In genomic region chr4:153472122-153473037, GRCh38 we compare ENCODE assay signal across 8 cellular contexts. TPM values are rescaled to one million over a fixed set of nuclear protein-coding genes. Genes with fewer than 3 reads are reported as not detected.
DNase-seq lines count a peak whose midpoint lies in the region; ATAC-seq and TF ChIP-seq lines count a peak whose summit lies in the region.

No MANE protein-coding gene starts in this region.

- peaks cover 43% of the 10 kb centered on the region for H3K36me3 Mint-ChIP-seq in activated CD8-positive, alpha-beta memory T cell treated with anti-CD3 and anti-CD28 coated beads, Interleukin-2, amount 10 ng/mL, durations not matched to agents 7 days and 5 days

- H3K4me3 ChIP-seq in OCI-LY1 (ENCODE audit: low read depth, low read length, poor library complexity, severe bottlenecking) (peak overlapping the region; percentile 95), thyroid gland (replicated peaks in 1 of 3) (no peak overlapping the region)

- H3K27me3 ChIP-seq in OCI-LY1 (ENCODE audit: insufficient read depth, low read length) (no peaks in the 10 kb centered on the region), thyroid gland (no peaks in the 10 kb centered on the region)

- no peaks in the 10 kb centered on the region for H3K9me3 Mint-ChIP-seq in activated CD8-positive, alpha-beta memory T cell treated with anti-CD3 and anti-CD28 coated beads, Interleukin-2, amount 10 ng/mL, durations not matched to agents 7 days and 5 days (ENCODE audit: low read depth)

- CTCF ChIA-PET in activated CD8-positive, alpha-beta memory T cell treated with anti-CD3 and anti-CD28 coated beads, Interleukin-2, amount 10 ng/mL, durations not matched to agents 7 days and 5 days (lab: Charles Lee), result interaction anchor here (1.3 kb wide), 1 partner anchor 14 kb away, joined by 3 read pairs; no protein-coding TSS in a partner anchor
- CTCF ChIA-PET in HEK293T (lab: Yijun Ruan, JAX), result no interaction called here

- no peaks in the 10 kb centered on the region for H3K9me2 ChIP-seq in OCI-LY1 (ENCODE audit: low read depth, low read length)

- TF ChIP-seq CTCF in OCI-LY1 (IDR thresholded peaks at IDR 0.05; ENCODE audit: low read length) (no peak), thyroid gland (IDR thresholded peaks at IDR 0.05) (no peak)

- POLR2A ChIA-PET in HEK293T (lab: Yijun Ruan, JAX), result no interaction called here

- H3K27me3 Mint-ChIP-seq in activated CD8-positive, alpha-beta memory T cell treated with anti-CD3 and anti-CD28 coated beads, Interleukin-2, amount 10 ng/mL, durations not matched to agents 7 days and 5 days, result no peaks in the 10 kb centered on the region

- peaks cover 100% of the 10 kb centered on the region for H3K79me2 ChIP-seq in OCI-LY1 (ENCODE audit: insufficient read depth, low read length)

- no peaks in the 10 kb centered on the region for H4K20me1 ChIP-seq in OCI-LY1 (ENCODE audit: insufficient read depth, low read length)

- H3F3A ChIP-seq in OCI-LY1 (ENCODE audit: insufficient read depth, low read length), result no peaks in the 10 kb centered on the region

- H3K9ac ChIP-seq in OCI-LY1 (ENCODE audit: low read length), result peak overlapping the region; percentile 38; the same call in 1 of the 2 replicates

- no peak for TF ChIP-seq POLR2A in thyroid gland (IDR thresholded peaks at IDR 0.05)

- H3K27ac ChIP-seq in OCI-LY1 (ENCODE audit: low read depth, low read length, poor library complexity, severe bottlenecking) (peak overlapping the region; percentile 84), thyroid gland (no peak overlapping the region)

- H2AFZ ChIP-seq in OCI-LY1 (ENCODE audit: low read length), result no peak overlapping the region

- H3K4me1 Mint-ChIP-seq in activated CD8-positive, alpha-beta memory T cell treated with anti-CD3 and anti-CD28 coated beads, Interleukin-2, amount 10 ng/mL, durations not matched to agents 7 days and 5 days, result peaks cover 66% of the 10 kb centered on the region

- no peaks in the 10 kb centered on the region for H3K9me3 ChIP-seq in OCI-LY1 (ENCODE audit: low read length)
- H3K9me3 ChIP-seq in thyroid gland, result no peaks in the 10 kb centered on the region

- no peak for ATAC-seq in activated CD8-positive, alpha-beta memory T cell treated with anti-CD3 and anti-CD28 coated beads, Interleukin-2, amount 10 ng/mL, durations not matched to agents 7 days and 5 days
- peak; percentile 43 for ATAC-seq in HG02763 (IDR thresholded peaks at IDR 0.05; ENCODE audit: unreplicated experiment)
- peak; percentile 40 for ATAC-seq in stimulated activated naive CD8-positive, alpha-beta T cell treated with anti-CD3 and anti-CD28 coated beads, Interleukin-15, Interleukin-2, amounts not matched to agents 100 U/mL and 50 U/mL, for 24 hours

- H3K4me2 ChIP-seq in OCI-LY1 (ENCODE audit: low read length), result peak overlapping the region; percentile 85

- intact Hi-C loops in thyroid gland (cut with DNase I), result no loop called here

- H3K36me3 ChIP-seq in OCI-LY1 (ENCODE audit: insufficient read depth, low read length), result peaks cover 100% of the 10 kb centered on the region
- no peaks in the 10 kb centered on the region for H3K36me3 ChIP-seq in thyroid gland

- no peak for DNase-seq in activated CD8-positive, alpha-beta memory T cell treated with anti-CD3 and anti-CD28 coated beads, Interleukin-2, amount 10 ng/mL, durations not matched to agents 7 days and 5 days
- no peak for DNase-seq in activated CD8-positive, alpha-beta memory T cell treated with anti-CD3 and anti-CD28 coated beads, Interleukin-2, amount 50 U/mL, for 4 hours
- DNase-seq in stimulated activated naive CD8-positive, alpha-beta T cell treated with anti-CD3 and anti-CD28 coated beads, Interleukin-15, Interleukin-2, amounts not matched to agents 100 U/mL and 50 U/mL, for 24 hours, result peak; percentile 38
- DNase-seq in thyroid gland (no peak), HEK293T (ENCODE audit: extremely low spot score) (no peak)
- DNase-seq in activated effector memory CD4-positive, alpha-beta T cell treated with anti-CD3 and anti-CD28 coated beads, Interleukin-2, amount 50 U/mL, for 16 hours, result no peak

- peak overlapping the region; percentile 82 for H3K27ac Mint-ChIP-seq in activated CD8-positive, alpha-beta memory T cell treated with anti-CD3 and anti-CD28 coated beads, Interleukin-2, amount 10 ng/mL, durations not matched to agents 7 days and 5 days

- H3K4me1 ChIP-seq in OCI-LY1 (ENCODE audit: insufficient read depth, low read length, severe bottlenecking), result peaks cover 86% of the 10 kb centered on the region
- peaks cover 6 to 14% of the 10 kb centered on the region in 2 donors for H3K4me1 ChIP-seq in thyroid gland

- H3K4me3 Mint-ChIP-seq in activated CD8-positive, alpha-beta memory T cell treated with anti-CD3 and anti-CD28 coated beads, Interleukin-2, amount 10 ng/mL, durations not matched to agents 7 days and 5 days, result peak overlapping the region; percentile 61

- 97 to 98% methylated on average over 5 of the region's 5 CpGs for WGBS in thyroid gland, 2 donors

TF ChIP-seq in HEK293T, 16 proteins besides CTCF, POLR2A, EP300 and RAD21:
- TF ChIP-seq FOXK2 (IDR thresholded peaks at IDR 0.05) (no peak), ZNF384 (IDR thresholded peaks at IDR 0.05) (no peak), SP1 (IDR thresholded peaks at IDR 0.05) (no peak), FOXA1 (IDR thresholded peaks at IDR 0.05) (no peak), ELF4 (IDR thresholded peaks at IDR 0.05) (no peak), BHLHE40 (IDR thresholded peaks at IDR 0.05; ENCODE audit: borderline replicate concordance) (no peak), NFRKB (IDR thresholded peaks at IDR 0.05) (no peak), TARDBP (IDR thresholded peaks at IDR 0.05) (no peak), ARNT (IDR thresholded peaks at IDR 0.05) (no peak), FOXM1 (IDR thresholded peaks at IDR 0.05; ENCODE audit: borderline replicate concordance) (no peak), L3MBTL2 (conservative IDR thresholded peaks at IDR 0.05) (no peak), LEF1 (IDR thresholded peaks at IDR 0.05; ENCODE audit: borderline replicate concordance) (no peak), HDGF (IDR thresholded peaks at IDR 0.05; ENCODE audit: borderline replicate concordance) (no peak), CTBP1 (IDR thresholded peaks at IDR 0.05; ENCODE audit: borderline replicate concordance) (no peak), SUZ12 (IDR thresholded peaks at IDR 0.05) (no peak)
- TF ChIP-seq, protein P1, sequence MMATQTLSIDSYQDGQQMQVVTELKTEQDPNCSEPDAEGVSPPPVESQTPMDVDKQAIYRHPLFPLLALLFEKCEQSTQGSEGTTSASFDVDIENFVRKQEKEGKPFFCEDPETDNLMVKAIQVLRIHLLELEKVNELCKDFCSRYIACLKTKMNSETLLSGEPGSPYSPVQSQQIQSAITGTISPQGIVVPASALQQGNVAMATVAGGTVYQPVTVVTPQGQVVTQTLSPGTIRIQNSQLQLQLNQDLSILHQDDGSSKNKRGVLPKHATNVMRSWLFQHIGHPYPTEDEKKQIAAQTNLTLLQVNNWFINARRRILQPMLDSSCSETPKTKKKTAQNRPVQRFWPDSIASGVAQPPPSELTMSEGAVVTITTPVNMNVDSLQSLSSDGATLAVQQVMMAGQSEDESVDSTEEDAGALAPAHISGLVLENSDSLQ (IDR thresholded peaks at IDR 0.05), result no peak

RNA-seq across cellular contexts. Expression of gene TMEM131L, which starts 6.2 kb away (rescaled TPM):
- 10 to 100 TPM; 29.2 to 34.0 TPM for total RNA-seq in activated CD8-positive, alpha-beta memory T cell treated with anti-CD3 and anti-CD28 coated beads, Interleukin-2, amount 10 ng/mL, durations not matched to agents 7 days and 5 days
- total RNA-seq in thyroid gland, result 10 to 100 TPM; 11.1 to 17.9 (median 16.4) TPM
